ENCODE assay signal across 7 cellular contexts in genomic region chr13:42041684-42042035, GRCh38. TPM values are rescaled to one million over a fixed set of nuclear protein-coding genes. Genes with fewer than 3 reads are reported as not detected.
DNase-seq lines count a peak whose midpoint lies in the region; ATAC-seq, FAIRE-seq and TF ChIP-seq lines count a peak whose summit lies in the region.

No MANE protein-coding gene starts in this region.

- peaks cover 11% of the 10 kb centered on the region for H3K4me1 ChIP-seq in astrocyte (ENCODE audit: insufficient read depth, low read length)
- no peaks in the 10 kb centered on the region for H3K4me1 ChIP-seq in psoas muscle

- peak overlapping the region; percentile 90 for H3K4me2 ChIP-seq in astrocyte (ENCODE audit: low read length)

- peak; percentile 70 for DNase-seq in EH (ENCODE audit: low read depth)
- peak; percentile 16 to 28 for DNase-seq in NCI-H1930 (lab: John Stamatoyannopoulos, UW)
- DNase-seq in astrocyte (ENCODE audit: low read depth), result peak; percentile 50
- peak; percentile 79 for DNase-seq in hepatic stellate cell (ENCODE audit: low spot score)
- peak; percentile 39 to 73 for DNase-seq in psoas muscle

- peaks cover 56% of the 10 kb centered on the region for H3K79me2 ChIP-seq in astrocyte (ENCODE audit: insufficient read depth, low read length)

- H3K27ac Mint-ChIP-seq in astrocyte (ENCODE audit: unreplicated experiment), result peak overlapping the region; percentile 79

- H2AFZ ChIP-seq in astrocyte (ENCODE audit: low read depth, low read length), result peak overlapping the region; percentile 79

- H3K9me3 ChIP-seq in astrocyte (ENCODE audit: insufficient read depth, low read depth, low read length), result no peaks in the 10 kb centered on the region
- no peaks in the 10 kb centered on the region for H3K9me3 ChIP-seq in psoas muscle

- intact Hi-C loops in psoas muscle (cut with DNase I), result loop anchor here (5.0 to 10.0 kb wide), 5 partner anchors 71 to 377 kb away; partner anchors contain the start of gene VWA8 (in 1 of the 2)

- peak; percentile 45 for FAIRE-seq in astrocyte (lab: Jason Lieb, UNC)

- no peaks in the 10 kb centered on the region for H3K27me3 Mint-ChIP-seq in astrocyte (ENCODE audit: low read depth, unreplicated experiment)

- TF ChIP-seq CTCF in astrocyte (IDR thresholded peaks at IDR 0.05; ENCODE audit: insufficient read depth, low read depth, low read length) (peak; percentile 38), psoas muscle (IDR thresholded peaks at IDR 0.05) (peak; percentile 42)

- 1 to 3% (median 2%) methylated on average over 16 of the region's 16 CpGs for WGBS in psoas muscle, 3 donors

- H3K9me3 Mint-ChIP-seq in astrocyte (ENCODE audit: unreplicated experiment), result peaks cover 2% of the 10 kb centered on the region

- H3K27me3 ChIP-seq in astrocyte (ENCODE audit: insufficient read depth, low read length) (no peaks in the 10 kb centered on the region), psoas muscle (ENCODE audit: insufficient read depth in 3 of 3, low read length in 2 of 3) (no peaks in the 10 kb centered on the region)

- H3K4me3 ChIP-seq in astrocyte (ENCODE audit: insufficient read depth, low read depth, low read length), result peak overlapping the region; percentile 73
- H3K4me3 ChIP-seq in psoas muscle, result peak overlapping the region; percentile 81

- ATAC-seq in GM21717 (IDR thresholded peaks at IDR 0.05; ENCODE audit: unreplicated experiment) (peak; percentile 9), psoas muscle (peak; percentile 38 to 65 (median 50)), GM19467 (IDR thresholded peaks at IDR 0.05; ENCODE audit: unreplicated experiment) (no peak)

- H3K36me3 Mint-ChIP-seq in astrocyte (ENCODE audit: low read depth, unreplicated experiment), result no peaks in the 10 kb centered on the region

- H3K9ac ChIP-seq in astrocyte (ENCODE audit: low read length), result peak overlapping the region; percentile 80

- H3K36me3 ChIP-seq in astrocyte (ENCODE audit: insufficient read depth, low read length) (no peaks in the 10 kb centered on the region), psoas muscle (ENCODE audit: insufficient read depth in 1 of 2, low read depth in 1 of 2) (no peaks in the 10 kb centered on the region)

- H3K4me3 Mint-ChIP-seq in astrocyte (ENCODE audit: unreplicated experiment), result peak overlapping the region; percentile 94

- H3K4me1 Mint-ChIP-seq in astrocyte (ENCODE audit: low read depth, unreplicated experiment), result peaks cover 4% of the 10 kb centered on the region

- peaks cover 33% of the 10 kb centered on the region for H4K20me1 ChIP-seq in astrocyte (ENCODE audit: insufficient read depth, low read length)

- H3K27ac ChIP-seq in astrocyte (ENCODE audit: low read depth, low read length) (peak overlapping the region; percentile 62), psoas muscle (peak overlapping the region; percentile 97)

RNA-seq across cellular contexts. Expression of gene DGKH, which starts 6.8 kb away (rescaled TPM):
- 16.4 and 19.2 TPM in 2 replicates for total RNA-seq in astrocyte
- 1 to 10 TPM; 2.1 to 4.6 (median 3.9) TPM for total RNA-seq in psoas muscle
- polyA plus RNA-seq in psoas muscle, result under 1 TPM; 0.42 to 0.63 (median 0.51) TPM

Comparison
In these comparisons a context has a peak if more than half of its experiments do, and no peak if none do; other contexts are left out.
1. DNase-seq: peak in every context shown above with its lines; median percentile 79 in hepatic stellate cell; 70 in EH; 56 in psoas muscle; 50 in astrocyte; 22 in NCI-H1930.